Comparison of ENCODE assay signal across 16 cellular contexts in the genomic region with DNA sequence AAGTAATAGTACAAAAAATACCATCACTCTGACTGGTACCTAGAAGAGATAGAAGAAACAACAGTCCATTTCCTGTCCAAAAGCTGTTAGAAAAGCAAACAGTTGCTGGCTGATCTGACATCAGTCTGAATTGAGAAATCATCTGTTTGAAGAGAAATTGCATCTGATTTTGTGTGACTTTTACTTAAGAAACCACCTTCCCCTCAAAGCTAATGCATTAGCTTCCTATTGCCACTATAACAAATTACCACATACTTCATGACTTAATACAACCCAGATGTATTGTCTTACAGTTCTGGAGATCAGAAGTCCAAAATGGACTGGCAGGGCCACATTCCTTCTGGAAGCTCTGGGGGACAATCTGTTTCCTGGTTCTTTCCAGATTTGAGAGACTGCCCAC.
"Had no signal": no experiment of that assay in that cellular context is flagged by ENCODE, and none has a peak within 500 bp of the region (broad histone marks: within the 10 kb centered on the region; RNA-seq: fewer than 3 reads in every experiment).

No MANE protein-coding gene starts in this region.

- H3K4me1 Mint-ChIP-seq: activated CD4-positive, alpha-beta T cell treated with anti-CD3 and anti-CD28 coated beads, Interleukin-2, amount 10 ng/mL, durations not matched to agents 7 days and 5 days; activated naive CD8-positive, alpha-beta T cell treated with anti-CD3 and anti-CD28 coated beads, Interleukin-2, amount 50 U/mL, for 24 hours; naive thymus-derived CD8-positive, alpha-beta T cell; T-helper 17 cell had no signal

- H3K4me3 ChIP-seq: mucosa of descending colon had no signal

- H3K27ac Mint-ChIP-seq: activated CD4-positive, alpha-beta T cell treated with anti-CD3 and anti-CD28 coated beads, Interleukin-2, amount 10 ng/mL, durations not matched to agents 7 days and 5 days; activated naive CD8-positive, alpha-beta T cell treated with anti-CD3 and anti-CD28 coated beads, Interleukin-2, amount 50 U/mL, for 24 hours; naive thymus-derived CD8-positive, alpha-beta T cell; T-helper 17 cell had no signal

- ATAC-seq: activated naive CD8-positive, alpha-beta T cell treated with anti-CD3 and anti-CD28 coated beads, Interleukin-2, amount 50 U/mL, for 24 hours; esophagus mucosa; left lobe of liver; mucosa of descending colon; naive thymus-derived CD8-positive, alpha-beta T cell; T-helper 17 cell had no signal

- H3K27me3 ChIP-seq: neutrophil had no signal

- H3K36me3 ChIP-seq: neutrophil had no signal

- H3K36me3 Mint-ChIP-seq: naive thymus-derived CD8-positive, alpha-beta T cell had no signal

- H3K9me3 ChIP-seq: mucosa of descending colon, neutrophil had no signal

- H3K9me3 Mint-ChIP-seq: activated CD4-positive, alpha-beta T cell treated with anti-CD3 and anti-CD28 coated beads, Interleukin-2, amount 10 ng/mL, durations not matched to agents 7 days and 5 days; activated naive CD8-positive, alpha-beta T cell treated with anti-CD3 and anti-CD28 coated beads, Interleukin-2, amount 50 U/mL, for 24 hours had no signal

- DNase-seq: activated CD4-positive, alpha-beta T cell treated with anti-CD3 and anti-CD28 coated beads, Interleukin-2, amount 10 ng/mL, durations not matched to agents 7 days and 5 days; activated CD4-positive, CD25-positive, alpha-beta regulatory T cell; activated CD8-positive, alpha-beta memory T cell treated with anti-CD3 and anti-CD28 coated beads for 24 hours; activated naive CD4-positive, alpha-beta T cell treated with Interleukin-2 at 50 U/mL for 16 hours; activated naive CD8-positive, alpha-beta T cell treated with anti-CD3 and anti-CD28 coated beads, Interleukin-2, amount 50 U/mL, for 24 hours; central memory CD4-positive, alpha-beta T cell; glutamatergic neuron; islet precursor cell; mammary epithelial cell; mucosa of descending colon; naive thymus-derived CD8-positive, alpha-beta T cell; stimulated activated naive CD4-positive, alpha-beta T cell treated with Interleukin-2 at 50 U/mL for 16 hours; T-helper 17 cell had no signal

- H3K4me3 Mint-ChIP-seq: activated CD4-positive, alpha-beta T cell treated with anti-CD3 and anti-CD28 coated beads, Interleukin-2, amount 10 ng/mL, durations not matched to agents 7 days and 5 days; activated naive CD8-positive, alpha-beta T cell treated with anti-CD3 and anti-CD28 coated beads, Interleukin-2, amount 50 U/mL, for 24 hours; naive thymus-derived CD8-positive, alpha-beta T cell; T-helper 17 cell had no signal

- H3K27me3 Mint-ChIP-seq: activated CD4-positive, alpha-beta T cell treated with anti-CD3 and anti-CD28 coated beads, Interleukin-2, amount 10 ng/mL, durations not matched to agents 7 days and 5 days; activated naive CD8-positive, alpha-beta T cell treated with anti-CD3 and anti-CD28 coated beads, Interleukin-2, amount 50 U/mL, for 24 hours; T-helper 17 cell had no signal

- H3K27ac ChIP-seq: neutrophil had no signal
